ENCODE assay signal across 18 cellular contexts in genomic region chr5:174796711-174797192, GRCh38.
DNase-seq lines count a peak whose midpoint lies in the region; ATAC-seq and FAIRE-seq lines count a peak whose summit lies in the region.
"Had no signal": no experiment of that assay in that cellular context is flagged by ENCODE, and none has a peak within 500 bp of the region (broad histone marks: within the 10 kb centered on the region; RNA-seq: fewer than 3 reads in every experiment).

No MANE protein-coding gene starts in this region.

- DNase-seq in EH (ENCODE audit: low read depth) (peak; percentile 54), HTR-8/SVneo (ENCODE audit: insufficient read length, low spot score) (no peak), ecto neural progenitor cell (ENCODE audit: low spot score) (peak; percentile 14), HT-29 (ENCODE audit: low spot score) (no peak)
- DNase-seq in activated CD4-positive, alpha-beta T cell treated with anti-CD3 and anti-CD28 coated beads for 1 hour, result no peak
- DNase-seq: Caco-2; CD4-positive, CD25-positive, alpha-beta regulatory T cell; CD8-positive, alpha-beta T cell; DMS153; DND-41; GF-D8; GOT3; H7; HCEC 1CT had no signal

- FAIRE-seq in HTR-8/SVneo (lab: Jason Lieb, UNC), result peak; percentile 38
- FAIRE-seq: A204.1, GM12891, GM18507 had no signal

- ATAC-seq in HG02973 (IDR thresholded peaks at IDR 0.05; ENCODE audit: unreplicated experiment), result no peak
- ATAC-seq: CD8-positive, alpha-beta T cell had no signal

Comparison
In these comparisons a context has a peak if more than half of its experiments do, and no peak if none do; other contexts are left out.
1. DNase-seq: peak in EH (single experiment) and ecto neural progenitor cell (single experiment); none in HTR-8/SVneo (single experiment), activated CD4-positive, alpha-beta T cell treated with anti-CD3 and anti-CD28 coated beads for 1 hour (single experiment) and HT-29 (single experiment).